ENCODE assay signal across 14 cellular contexts in the genomic region with DNA sequence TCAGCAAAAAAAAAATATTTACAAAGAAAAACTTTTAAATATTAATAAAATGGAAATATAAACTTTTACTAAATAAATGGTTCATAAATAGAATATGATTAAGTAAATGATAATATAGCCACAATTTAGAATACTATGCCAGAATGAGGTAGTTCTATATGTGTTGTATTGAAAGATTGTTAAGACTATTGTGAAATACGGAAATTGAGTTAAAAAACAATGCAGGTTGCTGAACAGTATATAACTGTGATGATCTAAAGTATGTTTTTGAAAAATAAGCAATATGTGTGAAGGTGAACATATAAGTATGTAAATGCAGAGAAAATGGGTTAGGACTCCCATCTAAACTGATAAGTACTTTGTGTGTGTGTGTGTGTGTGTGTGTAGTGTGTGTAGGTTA. TPM values are rescaled to one million over a fixed set of nuclear protein-coding genes. Genes with fewer than 3 reads are reported as not detected.
A peak's percentile ranks its signal among the peaks of the same experiment; 100 is the strongest.
DNase-seq lines count a peak whose midpoint lies in the region; ATAC-seq, FAIRE-seq and TF ChIP-seq lines count a peak whose summit lies in the region.
"Had no signal": no experiment of that assay in that cellular context is flagged by ENCODE, and none has a peak within 500 bp of the region (broad histone marks: within the 10 kb centered on the region; RNA-seq: fewer than 3 reads in every experiment).

No MANE protein-coding gene starts in this region.

- intact Hi-C loops in MCF 10A (cut with micrococcal nuclease): no loop called here
- intact Hi-C loops in breast epithelium (cut with DNase I; ENCODE audit: low total_unique reads): no loop called here
- intact Hi-C loops in K562 (cut with micrococcal nuclease): no loop called here

- TF ChIP-seq EP300 in K562 (IDR thresholded peaks at IDR 0.05; ENCODE audit: low read length): no peak
- TF ChIP-seq EP300 in suprapubic skin (IDR thresholded peaks at IDR 0.05): no peak

- H3K4me3 ChIP-seq in breast epithelium: peak overlapping the region in 1 of 3 donors; percentile 92
- no peak overlapping the region; the same call in 1 of the 2 replicates for H3K4me3 ChIP-seq in K562
- peak overlapping the region; percentile 96 for H3K4me3 ChIP-seq in suprapubic skin

- H4K20me1 ChIP-seq in K562 (replicated peaks; ENCODE audit: control insufficient read depth, insufficient read depth, low read length): no peaks in the 10 kb centered on the region

- CTCF ChIA-PET in MCF 10A (lab: Yijun Ruan, JAX) (interaction anchor here (0.7 kb wide), 1 partner anchor 11 kb away, joined by 4 read pairs; no protein-coding TSS in a partner anchor), K562 (lab: Yijun Ruan, JAX; ENCODE audit: low intra/inter-chr PET ratio) (no interaction called here)

- BruUV-seq in MCF 10A (replicated peaks; lab: Mats Ljungman, UMichigan) (no TSS peak), K562 (replicated peaks; lab: Mats Ljungman, UMichigan) (no TSS peak)

- no peak overlapping the region for H2AFZ ChIP-seq in K562 (ENCODE audit: low read depth, low read length)

- H3K4me2 ChIP-seq in K562 (ENCODE audit: insufficient read depth, low read length): peak overlapping the region; percentile 84; the same call in 1 of the 2 replicates

- in situ Hi-C loops in K562 (cut with MboI): no loop called here

- TF ChIP-seq POLR2A in breast epithelium (IDR thresholded peaks at IDR 0.05): no peak
- no peak for TF ChIP-seq POLR2A in K562 (conservative IDR thresholded peaks at IDR 0.05)
- no peak for TF ChIP-seq POLR2A in suprapubic skin (IDR thresholded peaks at IDR 0.05)

- no peak for TF ChIP-seq RAD21 in K562 (CRISPR knock-in tag; conservative IDR thresholded peaks at IDR 0.05 in 1 of 2, IDR thresholded peaks at IDR 0.05 in 1 of 2)

- no peaks in the 10 kb centered on the region for H3K27me3 Mint-ChIP-seq in MCF 10A (ENCODE audit: insufficient read depth, unreplicated experiment)
- no peaks in the 10 kb centered on the region for H3K27me3 Mint-ChIP-seq in immature natural killer cell (ENCODE audit: low read depth in 3 of 3)
- H3K27me3 Mint-ChIP-seq in naive thymus-derived CD8-positive, alpha-beta T cell: peaks cover 0 to 2% (median 0%) of the 10 kb centered on the region in 5 donors

- no peak for DNase-seq in MCF 10A (ENCODE audit: unreplicated experiment)
- DNase-seq in breast epithelium (ENCODE audit: low spot score in 2 of 2): no peak
- no peak for DNase-seq in K562 (ENCODE audit: extremely low read depth in 1 of 4, low spot score in 3 of 4)
- no peak for DNase-seq in immature natural killer cell
- DNase-seq in suprapubic skin (ENCODE audit: low spot score in 2 of 2): no peak
- DNase-seq in kidney tubule cell (ENCODE audit: low spot score): no peak
- DNase-seq in naive thymus-derived CD8-positive, alpha-beta T cell: no peak
- DNase-seq: activated naive CD4-positive, alpha-beta T cell; Caco-2; cerebellar nuclear complex; NCI-H1092; Peyer's patch had no signal

- no peak for TF ChIP-seq CTCF in MCF 10A (IDR thresholded peaks at IDR 0.05; ENCODE audit: unreplicated experiment)
- TF ChIP-seq CTCF in breast epithelium (IDR thresholded peaks at IDR 0.05): no peak
- TF ChIP-seq CTCF in K562 (IDR thresholded peaks at IDR 0.05 in 2 of 3, conservative IDR thresholded peaks at IDR 0.05 in 1 of 3; ENCODE audit: insufficient read depth in 2 of 3, low read depth in 1 of 3, low read length in 3 of 3): no peak
- TF ChIP-seq CTCF in suprapubic skin (IDR thresholded peaks at IDR 0.05): no peak

- H3K9me3 Mint-ChIP-seq in MCF 10A (ENCODE audit: unreplicated experiment) (no peaks in the 10 kb centered on the region), immature natural killer cell (peaks cover 0 to 11% (median 2%) of the 10 kb centered on the region in 6 donors)
- peaks cover 0 to 87% (median 45%) of the 10 kb centered on the region in 9 donors for H3K9me3 Mint-ChIP-seq in naive thymus-derived CD8-positive, alpha-beta T cell

- H3K79me2 ChIP-seq in K562 (ENCODE audit: control insufficient read depth, insufficient read depth, low read length): peaks cover 17% of the 10 kb centered on the region

- peaks cover 10% of the 10 kb centered on the region for H3K4me1 Mint-ChIP-seq in MCF 10A (ENCODE audit: insufficient read depth, unreplicated experiment)
- H3K4me1 Mint-ChIP-seq in immature natural killer cell: peaks cover 30 to 49% of the 10 kb centered on the region in 2 donors
- H3K4me1 Mint-ChIP-seq in naive thymus-derived CD8-positive, alpha-beta T cell: peaks cover 2 to 18% (median 16%) of the 10 kb centered on the region in 4 donors

- H3K27me3 ChIP-seq in breast epithelium (no peaks in the 10 kb centered on the region), K562 (ENCODE audit: control insufficient read depth in 2 of 2, insufficient read depth in 2 of 2, low read length in 2 of 2) (no peaks in the 10 kb centered on the region), suprapubic skin (no peaks in the 10 kb centered on the region)
- H3K27me3 ChIP-seq: Peyer's patch, tibial nerve had no signal

- H3K36me3 Mint-ChIP-seq in MCF 10A (ENCODE audit: insufficient read depth, unreplicated experiment) (peaks cover 42% of the 10 kb centered on the region), immature natural killer cell (peaks cover 24 to 41% (median 31%) of the 10 kb centered on the region in 3 donors)
- H3K36me3 Mint-ChIP-seq in naive thymus-derived CD8-positive, alpha-beta T cell: peaks cover 36 to 69% (median 50%) of the 10 kb centered on the region in 3 donors

- FAIRE-seq in K562 (lab: Jason Lieb, UNC): no peak

- H3K9ac ChIP-seq in K562 (ENCODE audit: insufficient read depth in 1 of 2, low read depth in 2 of 2, low read length in 2 of 2): no peak overlapping the region

- no peak overlapping the region for H3K27ac Mint-ChIP-seq in MCF 10A (ENCODE audit: low read depth, unreplicated experiment)
- H3K27ac Mint-ChIP-seq in immature natural killer cell: peak overlapping the region in 1 of 6 donors; percentile 84
- H3K27ac Mint-ChIP-seq in naive thymus-derived CD8-positive, alpha-beta T cell: no peak overlapping the region

- no peaks in the 10 kb centered on the region for H3K9me1 ChIP-seq in K562 (ENCODE audit: control insufficient read depth, insufficient read depth, low read length)

- WGBS in K562 (ENCODE audit: insufficient coverage, low coverage, missing lambda C conversion rate): 54% methylated on average over 1 of the region's 1 CpG
- WGBS in suprapubic skin: 80% methylated on average over 1 of the region's 1 CpG

- no peak overlapping the region for H3K27ac ChIP-seq in breast epithelium
- no peak overlapping the region for H3K27ac ChIP-seq in K562 (ENCODE audit: extremely low read depth, low read depth, low read length)
- no peak overlapping the region for H3K27ac ChIP-seq in suprapubic skin

- POLR2A ChIA-PET in MCF 10A (lab: Yijun Ruan, JAX) (interaction anchor here (0.6 to 5.7 kb wide), 4 partner anchors 11 to 60 kb away, joined by 3 to 92 read pairs (median 4); partner anchors contain the start of gene ZNF197), K562 (lab: Yijun Ruan, JAX) (no interaction called here)
- POLR2A ChIA-PET in naive thymus-derived CD8-positive, alpha-beta T cell (lab: Charles Lee): no interaction called here

- peaks cover 6% of the 10 kb centered on the region for H3K36me3 ChIP-seq in breast epithelium
- peaks cover 39% of the 10 kb centered on the region for H3K36me3 ChIP-seq in K562 (ENCODE audit: control insufficient read depth, insufficient read depth, low read length)
- H3K36me3 ChIP-seq in suprapubic skin: peaks cover 41% of the 10 kb centered on the region

- H3K9me3 ChIP-seq in breast epithelium (peaks cover 0 to under 1% of the 10 kb centered on the region in 2 donors), K562 (replicated peaks; ENCODE audit: control insufficient read depth, insufficient read depth, low read depth, low read length) (peaks cover 8% of the 10 kb centered on the region), suprapubic skin (no peaks in the 10 kb centered on the region)
- H3K9me3 ChIP-seq: Caco-2 had no signal

- H3K4me3 Mint-ChIP-seq in MCF 10A (ENCODE audit: unreplicated experiment) (peak overlapping the region; percentile 91), immature natural killer cell (peak overlapping the region in 3 of 5 donors; percentile 80 to 94 (median 91))
- H3K4me3 Mint-ChIP-seq in naive thymus-derived CD8-positive, alpha-beta T cell: no peak overlapping the region

- ATAC-seq in K562 (no peak), GM19023 (IDR thresholded peaks at IDR 0.05; ENCODE audit: unreplicated experiment) (no peak)
- ATAC-seq in naive thymus-derived CD8-positive, alpha-beta T cell: no peak

- H3K4me1 ChIP-seq in breast epithelium (peaks cover 0 to 2% of the 10 kb centered on the region in 2 donors), K562 (replicated peaks in 1 of 2; ENCODE audit: control insufficient read depth in 2 of 2, insufficient read depth in 2 of 2, low read length in 2 of 2) (peaks cover 0 to 6% of the 10 kb centered on the region in 2 experiments; a peak in 3 of 5 replicates), suprapubic skin (peaks cover 16% of the 10 kb centered on the region)
- H3K4me1 ChIP-seq: Caco-2 had no signal

RNA-seq across cellular contexts. Expression of gene ZNF35, which starts 1.2 kb away (rescaled TPM):
- 9.9 and 12.7 TPM in 2 replicates for total RNA-seq in MCF 10A (2022)
- 10 to 100 TPM in 2 of 3 donors, 1 to 10 TPM in 1; 8.8 to 18.7 (median 13.1) TPM for total RNA-seq in breast epithelium
- 21.1 and 34.6 TPM in 2 replicates for total RNA-seq in K562 (2011; cell fraction: chromatin; rRNA removed; ENCODE audit: low replicate concordance)
- 14.2 and 14.5 TPM in 2 replicates for total RNA-seq in K562 (2011; cell fraction: nucleolus; rRNA removed)
- 10.5 and 17.5 TPM in 2 replicates for total RNA-seq in K562 (2011; cell fraction: nucleoplasm; rRNA removed)
- 11.5 and 12.2 TPM in 2 replicates for total RNA-seq in K562 (2014; rRNA removed)
- 18.2 and 21.9 TPM in 2 replicates for total RNA-seq in K562 (2014; rRNA removed; fragmentation: Illumina TruSeq; extraction: Trizol)
- 17.6 and 18.2 TPM in 2 replicates for total RNA-seq in K562 (2015; rRNA removed; fragmentation: Illumina TruSeq; extraction: Trizol)
- total RNA-seq in K562 (2021): 13.1 and 13.7 TPM in 2 replicates
- 7.5 and 8.2 TPM in 2 replicates for polyA plus RNA-seq in K562 (2011; rRNA removed)
- 2.3 and 4.0 TPM in 2 replicates for polyA plus RNA-seq in K562 (2011; cell fraction: cytosol; rRNA removed)
- 5.2 and 5.3 TPM in 2 replicates for polyA plus RNA-seq in K562 (2011; cell fraction: nucleus; rRNA removed)
- polyA plus RNA-seq in K562 (2012): 5.9 and 8.2 TPM in 2 replicates
- polyA plus RNA-seq in K562 (2014; fragmentation: Illumina TruSeq; extraction: Trizol): 12.3 and 14.8 TPM in 2 replicates
- polyA plus RNA-seq in K562 (2014; fragmentation: Nextera tagmentation; extraction: Ambion mirVana): 10 to 100 TPM; 15.2 to 15.5 TPM
- polyA plus RNA-seq in K562 (2014; rRNA removed): 8.0 and 8.6 TPM in 2 replicates
- polyA minus RNA-seq in K562 (2011; rRNA and poly(A)+ RNA removed): 19.7 and 24.4 TPM in 2 replicates
- polyA minus RNA-seq in K562 (2011; cell fraction: cytosol; rRNA and poly(A)+ RNA removed): 8.1 TPM in 2 replicates
- polyA minus RNA-seq in K562 (2011; cell fraction: nucleus; rRNA and poly(A)+ RNA removed): 9.7 and 17.3 TPM in 2 replicates
- 1 to 10 TPM; 4.7 to 8.1 (median 6.5) TPM for polyA plus RNA-seq in immature natural killer cell
- total RNA-seq in suprapubic skin: 1 to 10 TPM; 5.2 to 8.5 (median 7.6) TPM
- 1 to 10 TPM; 2.7 to 3.9 TPM for total RNA-seq in naive thymus-derived CD8-positive, alpha-beta T cell
- 1 to 10 TPM in 1 of 3 donors, under 1 TPM in 2; 0.41 to 1.2 (median 0.62) TPM for polyA plus RNA-seq in naive thymus-derived CD8-positive, alpha-beta T cell

RNA-seq across cellular contexts. Expression of gene ZNF197, which starts 24.9 kb away (rescaled TPM):
- total RNA-seq in MCF 10A (2022): 15.6 and 15.8 TPM in 2 replicates
- total RNA-seq in breast epithelium: 10 to 100 TPM; 18.0 to 26.2 (median 18.4) TPM
- 10.3 and 30.4 TPM in 2 replicates for total RNA-seq in K562 (2011; cell fraction: chromatin; rRNA removed; ENCODE audit: low replicate concordance)
- total RNA-seq in K562 (2011; cell fraction: nucleolus; rRNA removed): 6.7 and 10.7 TPM in 2 replicates
- total RNA-seq in K562 (2011; cell fraction: nucleoplasm; rRNA removed): 11.7 and 11.8 TPM in 2 replicates
- total RNA-seq in K562 (2014; rRNA removed): 12.1 and 13.1 TPM in 2 replicates
- 19.1 and 22.3 TPM in 2 replicates for total RNA-seq in K562 (2014; rRNA removed; fragmentation: Illumina TruSeq; extraction: Trizol)
- 16.1 and 18.5 TPM in 2 replicates for total RNA-seq in K562 (2015; rRNA removed; fragmentation: Illumina TruSeq; extraction: Trizol)
- 12.7 and 13.9 TPM in 2 replicates for total RNA-seq in K562 (2021)
- polyA plus RNA-seq in K562 (2011; rRNA removed): 10.1 and 13.7 TPM in 2 replicates
- polyA plus RNA-seq in K562 (2011; cell fraction: cytosol; rRNA removed): 6.7 and 7.2 TPM in 2 replicates
- 4.9 and 7.4 TPM in 2 replicates for polyA plus RNA-seq in K562 (2011; cell fraction: nucleus; rRNA removed)
- 11.9 and 13.6 TPM in 2 replicates for polyA plus RNA-seq in K562 (2012)
- 15.7 and 16.7 TPM in 2 replicates for polyA plus RNA-seq in K562 (2014; fragmentation: Illumina TruSeq; extraction: Trizol)
- 1 to 10 TPM; 3.5 to 3.8 TPM for polyA plus RNA-seq in K562 (2014; fragmentation: Nextera tagmentation; extraction: Ambion mirVana)
- 9.4 and 11.0 TPM in 2 replicates for polyA plus RNA-seq in K562 (2014; rRNA removed)
- 20.4 and 23.1 TPM in 2 replicates for polyA minus RNA-seq in K562 (2011; rRNA and poly(A)+ RNA removed)
- 7.5 and 8.1 TPM in 2 replicates for polyA minus RNA-seq in K562 (2011; cell fraction: cytosol; rRNA and poly(A)+ RNA removed)
- polyA minus RNA-seq in K562 (2011; cell fraction: nucleus; rRNA and poly(A)+ RNA removed): 8.2 and 15.3 TPM in 2 replicates
- 1 to 10 TPM; 4.6 to 7.5 (median 4.9) TPM for polyA plus RNA-seq in immature natural killer cell
- 10 to 100 TPM; 10.2 to 17.0 (median 14.9) TPM for total RNA-seq in suprapubic skin
- total RNA-seq in naive thymus-derived CD8-positive, alpha-beta T cell: 10 to 100 TPM; 16.1 to 17.2 TPM
- polyA plus RNA-seq in naive thymus-derived CD8-positive, alpha-beta T cell: 1 to 10 TPM; 3.2 to 6.8 (median 4.2) TPM

Comparison
In these comparisons a context has a peak if more than half of its experiments do, and no peak if none do; other contexts are left out.
1. H3K4me3 Mint-ChIP-seq: peak in MCF 10A (single experiment) and immature natural killer cell (3 of 5); none in naive thymus-derived CD8-positive, alpha-beta T cell (0 of 10).